9 cellular contexts compared by ENCODE assay signal in genomic region chr2:86807121-86807461, GRCh38. TPM values are rescaled to one million over a fixed set of nuclear protein-coding genes. Genes with fewer than 3 reads are reported as not detected.
DNase-seq lines count a peak whose midpoint lies in the region; ATAC-seq, FAIRE-seq and TF ChIP-seq lines count a peak whose summit lies in the region.
"Had no signal": no experiment of that assay in that cellular context is flagged by ENCODE, and none has a peak within 500 bp of the region (broad histone marks: within the 10 kb centered on the region; RNA-seq: fewer than 3 reads in every experiment).

No MANE protein-coding gene starts in this region.

- dilution Hi-C loops in keratinocyte (cut with MboI; ENCODE audit: extremely low pct_ligation_motif_present, low sequenced_read_pairs), result no loop called here

- H3K4me3 ChIP-seq in keratinocyte (ENCODE audit: control insufficient read depth in 2 of 3, extremely low read depth in 1 of 3, insufficient read depth in 2 of 3, low read depth in 1 of 3, low read length in 3 of 3) (peak overlapping the region; percentile 60 to 78 (median 61)), suprapubic skin (peak overlapping the region; percentile 61)

- no peak for TF ChIP-seq EP300 in suprapubic skin (IDR thresholded peaks at IDR 0.05)

- TF ChIP-seq POLR2A in suprapubic skin (IDR thresholded peaks at IDR 0.05), result no peak

- peak overlapping the region; percentile 85 for H2AFZ ChIP-seq in keratinocyte (ENCODE audit: control insufficient read depth, low read length)

- H3K79me2 ChIP-seq in keratinocyte (ENCODE audit: control insufficient read depth, insufficient read depth, low read length), result no peaks in the 10 kb centered on the region

- H3K9me3 Mint-ChIP-seq in T-helper 2 cell treated with Interferon-gamma antibody and Interleukin-4, amounts not matched to agents 5 μg/mL and 100 μg/mL, for 36 hours, result no peaks in the 10 kb centered on the region
- H3K9me3 Mint-ChIP-seq in activated naive CD8-positive, alpha-beta T cell treated with anti-CD3 and anti-CD28 coated beads for 36 hours, result peaks cover 3% of the 10 kb centered on the region

- H3K27me3 Mint-ChIP-seq in T-helper 2 cell treated with Interferon-gamma antibody and Interleukin-4, amounts not matched to agents 5 μg/mL and 100 μg/mL, for 36 hours (ENCODE audit: low read depth), result peaks cover 53% of the 10 kb centered on the region
- H3K27me3 Mint-ChIP-seq in activated naive CD8-positive, alpha-beta T cell treated with anti-CD3 and anti-CD28 coated beads for 36 hours, result no peaks in the 10 kb centered on the region

- no peaks in the 10 kb centered on the region for H3K9me1 ChIP-seq in keratinocyte (ENCODE audit: control insufficient read depth, extremely low read depth, insufficient read depth, low read length)

- TF ChIP-seq CTCF in keratinocyte (optimal IDR thresholded peaks at IDR 0.05 in 1 of 3, IDR thresholded peaks at IDR 0.05 in 1 of 3, conservative IDR thresholded peaks at IDR 0.05 in 1 of 3; ENCODE audit: extremely low read depth in 1 of 3, insufficient read depth in 2 of 3, low read length in 3 of 3) (no peak), suprapubic skin (IDR thresholded peaks at IDR 0.05) (no peak)

- H3K27ac ChIP-seq in keratinocyte (ENCODE audit: control insufficient read depth, insufficient read depth, low read length) (no peak overlapping the region), suprapubic skin (no peak overlapping the region)

- H3K9ac ChIP-seq in keratinocyte (ENCODE audit: control insufficient read depth, extremely low read depth, insufficient read depth, low read length), result no peak overlapping the region

- H3K4me2 ChIP-seq in keratinocyte (ENCODE audit: control insufficient read depth, extremely low read depth, insufficient read depth, low read depth, low read length), result peak overlapping the region; percentile 70

- FAIRE-seq in keratinocyte (lab: Jason Lieb, UNC), result no peak
- FAIRE-seq in RCC 7860 (lab: Jason Lieb, UNC), result no peak

- H3K4me1 ChIP-seq in keratinocyte (ENCODE audit: control insufficient read depth, extremely low read depth, insufficient read depth, low read length) (peaks cover 5% of the 10 kb centered on the region), suprapubic skin (peaks cover 32% of the 10 kb centered on the region)

- H3K27me3 ChIP-seq in keratinocyte (ENCODE audit: control insufficient read depth, extremely low read depth, insufficient read depth, low read length) (peaks cover 14% of the 10 kb centered on the region), suprapubic skin (peaks cover 23% of the 10 kb centered on the region)

- H4K20me1 ChIP-seq in keratinocyte (ENCODE audit: control insufficient read depth, extremely low read depth, insufficient read depth, low read length), result no peaks in the 10 kb centered on the region

- H3K36me3 ChIP-seq in keratinocyte (ENCODE audit: control insufficient read depth in 2 of 2, extremely low read depth in 1 of 2, insufficient read depth in 2 of 2, low read length in 2 of 2) (no peaks in the 10 kb centered on the region), suprapubic skin (no peaks in the 10 kb centered on the region)

- H3K4me3 Mint-ChIP-seq in T-helper 2 cell treated with Interferon-gamma antibody and Interleukin-4, amounts not matched to agents 5 μg/mL and 100 μg/mL, for 36 hours, result peak overlapping the region; percentile 86
- peak overlapping the region; percentile 92 for H3K4me3 Mint-ChIP-seq in activated naive CD8-positive, alpha-beta T cell treated with anti-CD3 and anti-CD28 coated beads for 36 hours

- WGBS in suprapubic skin, result 53% methylated on average over 10 of the region's 10 CpGs

- H3K36me3 Mint-ChIP-seq in T-helper 2 cell treated with Interferon-gamma antibody and Interleukin-4, amounts not matched to agents 5 μg/mL and 100 μg/mL, for 36 hours (ENCODE audit: low read depth), result no peaks in the 10 kb centered on the region
- peaks cover 32% of the 10 kb centered on the region for H3K36me3 Mint-ChIP-seq in activated naive CD8-positive, alpha-beta T cell treated with anti-CD3 and anti-CD28 coated beads for 36 hours

- no peak overlapping the region for H3K27ac Mint-ChIP-seq in T-helper 2 cell treated with Interferon-gamma antibody and Interleukin-4, amounts not matched to agents 5 μg/mL and 100 μg/mL, for 36 hours
- H3K27ac Mint-ChIP-seq in activated naive CD8-positive, alpha-beta T cell treated with anti-CD3 and anti-CD28 coated beads for 36 hours, result peak overlapping the region; percentile 89

- H3K9me3 ChIP-seq in keratinocyte (ENCODE audit: control insufficient read depth, low read depth, low read length) (no peaks in the 10 kb centered on the region), suprapubic skin (no peaks in the 10 kb centered on the region)

- ATAC-seq in HG02973 (IDR thresholded peaks at IDR 0.05; ENCODE audit: unreplicated experiment), result no peak

- H3K4me1 Mint-ChIP-seq in T-helper 2 cell treated with Interferon-gamma antibody and Interleukin-4, amounts not matched to agents 5 μg/mL and 100 μg/mL, for 36 hours (ENCODE audit: low read depth), result peaks cover 15% of the 10 kb centered on the region
- H3K4me1 Mint-ChIP-seq in activated naive CD8-positive, alpha-beta T cell treated with anti-CD3 and anti-CD28 coated beads for 36 hours, result peaks cover 45% of the 10 kb centered on the region

- DNase-seq in T-helper 2 cell treated with Interferon-gamma antibody and Interleukin-4, amounts not matched to agents 5 μg/mL and 100 μg/mL, for 36 hours (ENCODE audit: low spot score), result no peak
- DNase-seq in T-helper 2 cell, result no peak
- no peak for DNase-seq in activated naive CD8-positive, alpha-beta T cell treated with anti-CD3 and anti-CD28 coated beads for 36 hours
- DNase-seq in keratinocyte (ENCODE audit: low read depth, low spot score), result no peak
- no peak for DNase-seq in suprapubic skin (ENCODE audit: low spot score in 2 of 2)
- DNase-seq in RCC 7860 (ENCODE audit: low spot score), result no peak
- DNase-seq in NCI-H526 treated with DMSO at 0.1 percent for 48 hours (lab: John Stamatoyannopoulos, UW), result no peak
- DNase-seq: activated naive CD4-positive, alpha-beta T cell had no signal

RNA-seq across cellular contexts. Expression of gene CD8A, which starts 16.4 kb away (rescaled TPM):
- total RNA-seq in activated naive CD8-positive, alpha-beta T cell treated with anti-CD3 and anti-CD28 coated beads for 36 hours, result 100 to 1,000 TPM; 356 to 357 TPM
- polyA plus RNA-seq in keratinocyte, result 0.02 to 0.19 TPM (median 0.10 TPM) in 3 replicates
- polyA plus RNA-seq in keratinocyte (2011; ENCODE audit: low read depth), result not detected
- polyA plus RNA-seq in keratinocyte (2011; cell fraction: cytosol; rRNA removed), result 0.13 and 0.23 TPM in 2 replicates
- polyA plus RNA-seq in keratinocyte (2011; cell fraction: nucleus; rRNA removed), result 0.14 and 0.40 TPM in 2 replicates
- 0.08 and 0.09 TPM in 2 replicates for polyA plus RNA-seq in keratinocyte (2012; ENCODE audit: low replicate concordance)
- polyA minus RNA-seq in keratinocyte, result not detected in 3 replicates
- not detected for polyA minus RNA-seq in keratinocyte (2011; cell fraction: cytosol; rRNA and poly(A)+ RNA removed)
- polyA minus RNA-seq in keratinocyte (2011; cell fraction: nucleus; rRNA and poly(A)+ RNA removed), result not detected in 2 replicates
- 1 to 10 TPM in 2 of 4 donors, under 1 TPM in 1, not detected in 1; 0.15 to 1.5 (median 1.2) TPM for total RNA-seq in suprapubic skin

RNA-seq across cellular contexts. Expression of gene CD8B, which starts 54.6 kb away (rescaled TPM):
- total RNA-seq in activated naive CD8-positive, alpha-beta T cell treated with anti-CD3 and anti-CD28 coated beads for 36 hours, result 100 to 1,000 TPM; 260 to 268 TPM
- not detected in 3 replicates for polyA plus RNA-seq in keratinocyte
- polyA plus RNA-seq in keratinocyte (2011; ENCODE audit: low read depth), result not detected
- polyA plus RNA-seq in keratinocyte (2011; cell fraction: cytosol; rRNA removed), result not detected in 2 replicates
- polyA plus RNA-seq in keratinocyte (2011; cell fraction: nucleus; rRNA removed), result not detected in 2 replicates
- not detected in 2 replicates for polyA plus RNA-seq in keratinocyte (2012; ENCODE audit: low replicate concordance)
- polyA minus RNA-seq in keratinocyte, result not detected in 3 replicates
- not detected for polyA minus RNA-seq in keratinocyte (2011; cell fraction: cytosol; rRNA and poly(A)+ RNA removed)
- not detected in 2 replicates for polyA minus RNA-seq in keratinocyte (2011; cell fraction: nucleus; rRNA and poly(A)+ RNA removed)
- total RNA-seq in suprapubic skin, result 1 to 10 TPM in 2 of 4 donors, not detected in 2; 1.2 to 1.6 TPM

Comparison
In these comparisons a context has a peak if more than half of its experiments do, and no peak if none do; other contexts are left out.
1. RNA of gene CD8A, which starts 16.4 kb away (total RNA-seq): 356 to 357 TPM in activated naive CD8-positive, alpha-beta T cell treated with anti-CD3 and anti-CD28 coated beads for 36 hours; 0.15 to 1.5 TPM in suprapubic skin; every median in the first group is over 100 times any median in the second.
2. RNA of gene CD8B, which starts 54.6 kb away (total RNA-seq): 260 to 268 TPM in activated naive CD8-positive, alpha-beta T cell treated with anti-CD3 and anti-CD28 coated beads for 36 hours; 1.2 to 1.6 TPM in suprapubic skin; every median in the first group is over 10 times any median in the second.